Comparison of ENCODE assay signal across 8 cellular contexts in the genomic region with DNA sequence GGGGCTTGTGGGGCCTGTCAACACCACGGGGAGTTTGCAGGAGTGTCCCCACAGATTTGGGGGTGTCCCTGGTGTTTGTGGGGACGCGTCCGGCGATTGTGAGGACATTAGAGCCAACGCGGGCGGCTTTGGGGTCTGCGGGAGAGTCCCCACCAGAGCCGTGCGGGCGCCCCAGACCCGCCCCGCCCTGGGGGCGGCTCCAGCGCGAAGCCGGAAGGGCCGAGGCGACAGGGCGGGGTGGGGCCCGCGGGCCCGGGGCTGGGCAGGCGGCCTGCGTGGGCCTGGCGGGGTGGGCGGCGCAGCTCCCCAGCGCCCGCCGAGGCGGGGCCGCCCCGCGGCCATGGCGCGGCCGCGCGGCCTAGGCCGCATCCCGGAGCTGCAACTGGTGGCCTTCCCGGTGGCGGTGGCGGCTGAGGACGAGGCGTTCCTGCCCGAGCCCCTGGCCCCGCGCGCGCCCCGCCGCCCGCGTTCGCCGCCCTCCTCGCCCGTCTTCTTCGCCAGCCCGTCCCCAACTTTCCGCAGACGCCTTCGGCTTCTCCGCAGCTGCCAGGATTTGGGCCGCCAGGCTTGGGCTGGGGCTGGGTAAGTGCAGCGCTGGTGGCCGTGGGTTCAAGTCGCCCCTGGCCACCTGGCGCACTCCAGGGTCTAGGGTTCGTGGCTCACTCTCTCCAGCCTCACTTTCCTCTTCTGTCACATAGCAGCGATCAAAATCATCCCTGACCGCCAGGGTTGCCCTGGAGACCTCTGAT. TPM values are rescaled to one million over a fixed set of nuclear protein-coding genes. Genes with fewer than 3 reads are reported as not detected.
DNase-seq lines count a peak whose midpoint lies in the region; ATAC-seq and TF ChIP-seq lines count a peak whose summit lies in the region.

No MANE protein-coding gene starts in this region.

- H3K9me3 ChIP-seq in SJCRH30 (replicated peaks) (no peaks in the 10 kb centered on the region), parathyroid adenoma (ENCODE audit: control insufficient read depth, low read length) (no peaks in the 10 kb centered on the region)

- intact Hi-C loops in activated CD4-positive, alpha-beta T cell treated with anti-CD3 and anti-CD28 coated beads for 36 hours (cut with DNase I, micrococcal nuclease): no loop called here

- ATAC-seq in activated CD4-positive, alpha-beta T cell treated with anti-CD3 and anti-CD28 coated beads for 36 hours: no peak
- ATAC-seq in HG03378 (IDR thresholded peaks at IDR 0.05; ENCODE audit: unreplicated experiment): no peak
- no peak for ATAC-seq in GM18907 (IDR thresholded peaks at IDR 0.05; ENCODE audit: unreplicated experiment)

- H3K27me3 ChIP-seq in SJCRH30 (no peaks in the 10 kb centered on the region), parathyroid adenoma (ENCODE audit: control insufficient read depth, insufficient read depth, low read length) (no peaks in the 10 kb centered on the region)

- H3K79me2 ChIP-seq in parathyroid adenoma: peaks cover 15% of the 10 kb centered on the region

- no peak for DNase-seq in activated CD4-positive, alpha-beta T cell treated with anti-CD3 and anti-CD28 coated beads for 36 hours
- DNase-seq in activated CD4-positive, alpha-beta T cell treated with anti-CD3 and anti-CD28 coated beads, Interleukin-2, amount 50 U/mL, for 4 hours: no peak
- DNase-seq in SJCRH30: peak; percentile 34 to 59
- peak; percentile 43 for DNase-seq in fibroblast of the aortic adventitia (ENCODE audit: low read depth)
- no peak for DNase-seq in MV-4-11 (lab: John Stamatoyannopoulos, UW)

- H3K27ac ChIP-seq in SJCRH30 (no peak overlapping the region), parathyroid adenoma (no peak overlapping the region)

- peak overlapping the region; percentile 53 for H3K4me3 Mint-ChIP-seq in activated CD4-positive, alpha-beta T cell treated with anti-CD3 and anti-CD28 coated beads for 36 hours

- H3K27me3 Mint-ChIP-seq in activated CD4-positive, alpha-beta T cell treated with anti-CD3 and anti-CD28 coated beads for 36 hours: peaks cover 42% of the 10 kb centered on the region

- no peaks in the 10 kb centered on the region for H3K36me3 Mint-ChIP-seq in activated CD4-positive, alpha-beta T cell treated with anti-CD3 and anti-CD28 coated beads for 36 hours (ENCODE audit: low read depth)

- H3K36me3 ChIP-seq in SJCRH30 (no peaks in the 10 kb centered on the region), parathyroid adenoma (ENCODE audit: control insufficient read depth, insufficient read depth, low read length) (no peaks in the 10 kb centered on the region)

- TF ChIP-seq CTCF in fibroblast of the aortic adventitia (IDR thresholded peaks at IDR 0.05; ENCODE audit: insufficient read depth, low read length) (no peak), parathyroid adenoma (IDR thresholded peaks at IDR 0.05) (no peak)

- H3K27ac Mint-ChIP-seq in activated CD4-positive, alpha-beta T cell treated with anti-CD3 and anti-CD28 coated beads for 36 hours: peak overlapping the region; percentile 20

- CTCF ChIA-PET in activated CD4-positive, alpha-beta T cell treated with anti-CD3 and anti-CD28 coated beads for 36 hours (lab: Charles Lee): interaction anchor here (0.6 to 4.0 kb wide), 6 partner anchors 10 to 160 kb away, joined by 3 to 42 read pairs (median 4); partner anchors contain the start of gene CDC37

- H3K4me3 ChIP-seq in SJCRH30: peak overlapping the region; percentile 57
- peak overlapping the region; percentile 76 for H3K4me3 ChIP-seq in fibroblast of the aortic adventitia (ENCODE audit: low read depth, low read length)
- peak overlapping the region; percentile 77 for H3K4me3 ChIP-seq in parathyroid adenoma (ENCODE audit: low read depth, low read length)

- H3K4me2 ChIP-seq in parathyroid adenoma (ENCODE audit: low read length): peak overlapping the region; percentile 88

- peak overlapping the region; percentile 93 for H2AFZ ChIP-seq in parathyroid adenoma

- POLR2A ChIA-PET in activated CD4-positive, alpha-beta T cell treated with anti-CD3 and anti-CD28 coated beads for 36 hours (lab: Charles Lee): no interaction called here

- H3K9ac ChIP-seq in parathyroid adenoma: no peak overlapping the region

- no peaks in the 10 kb centered on the region for H3K9me3 Mint-ChIP-seq in activated CD4-positive, alpha-beta T cell treated with anti-CD3 and anti-CD28 coated beads for 36 hours (ENCODE audit: low read depth)

- H3K4me1 Mint-ChIP-seq in activated CD4-positive, alpha-beta T cell treated with anti-CD3 and anti-CD28 coated beads for 36 hours: peaks cover 46% of the 10 kb centered on the region

- H3K4me1 ChIP-seq in SJCRH30 (0 out of 2 replicates have a peak, but pooled peaks cover 3% of the 10 kb centered on the region), parathyroid adenoma (peaks cover 17% of the 10 kb centered on the region)

RNA-seq across cellular contexts. Expression of gene PDE4A, which starts 10.3 kb away (rescaled TPM):
- 1 to 10 TPM; 3.9 to 4.3 TPM for total RNA-seq in activated CD4-positive, alpha-beta T cell treated with anti-CD3 and anti-CD28 coated beads for 36 hours
- 3.7 and 4.2 TPM in 2 replicates for total RNA-seq in SJCRH30 (2014; rRNA removed; shearing (Covaris generic))
- 1.8 and 7.0 TPM in 2 replicates for total RNA-seq in fibroblast of the aortic adventitia (ENCODE audit: low replicate concordance)

RNA-seq across cellular contexts. Expression of gene CDC37, which starts 27.3 kb away (rescaled TPM):
- total RNA-seq in activated CD4-positive, alpha-beta T cell treated with anti-CD3 and anti-CD28 coated beads for 36 hours: 100 to 1,000 TPM; 178 to 190 TPM
- total RNA-seq in SJCRH30 (2014; rRNA removed; shearing (Covaris generic)): 118 and 130 TPM in 2 replicates
- 60.5 and 151 TPM in 2 replicates for total RNA-seq in fibroblast of the aortic adventitia (ENCODE audit: low replicate concordance)

RNA-seq across cellular contexts. Expression of gene TYK2, which starts 50.3 kb away (rescaled TPM):
- total RNA-seq in activated CD4-positive, alpha-beta T cell treated with anti-CD3 and anti-CD28 coated beads for 36 hours: 100 to 1,000 TPM; 151 to 197 TPM
- 45.8 and 56.1 TPM in 2 replicates for total RNA-seq in SJCRH30 (2014; rRNA removed; shearing (Covaris generic))
- 25.7 and 51.5 TPM in 2 replicates for total RNA-seq in fibroblast of the aortic adventitia (ENCODE audit: low replicate concordance)

Comparison
In these comparisons a context has a peak if more than half of its experiments do, and no peak if none do; other contexts are left out.
1. DNase-seq: peak in SJCRH30 (2 of 2) and fibroblast of the aortic adventitia (single experiment); none in activated CD4-positive, alpha-beta T cell treated with anti-CD3 and anti-CD28 coated beads for 36 hours (single experiment), activated CD4-positive, alpha-beta T cell treated with anti-CD3 and anti-CD28 coated beads, Interleukin-2, amount 50 U/mL, for 4 hours (0 of 2) and MV-4-11 (single experiment).
2. Peak in every context shown above with its lines, with median percentiles within 50 percentile points of each other: H3K4me3 ChIP-seq.